8 cellular contexts compared by ENCODE assay signal in the genomic region with DNA sequence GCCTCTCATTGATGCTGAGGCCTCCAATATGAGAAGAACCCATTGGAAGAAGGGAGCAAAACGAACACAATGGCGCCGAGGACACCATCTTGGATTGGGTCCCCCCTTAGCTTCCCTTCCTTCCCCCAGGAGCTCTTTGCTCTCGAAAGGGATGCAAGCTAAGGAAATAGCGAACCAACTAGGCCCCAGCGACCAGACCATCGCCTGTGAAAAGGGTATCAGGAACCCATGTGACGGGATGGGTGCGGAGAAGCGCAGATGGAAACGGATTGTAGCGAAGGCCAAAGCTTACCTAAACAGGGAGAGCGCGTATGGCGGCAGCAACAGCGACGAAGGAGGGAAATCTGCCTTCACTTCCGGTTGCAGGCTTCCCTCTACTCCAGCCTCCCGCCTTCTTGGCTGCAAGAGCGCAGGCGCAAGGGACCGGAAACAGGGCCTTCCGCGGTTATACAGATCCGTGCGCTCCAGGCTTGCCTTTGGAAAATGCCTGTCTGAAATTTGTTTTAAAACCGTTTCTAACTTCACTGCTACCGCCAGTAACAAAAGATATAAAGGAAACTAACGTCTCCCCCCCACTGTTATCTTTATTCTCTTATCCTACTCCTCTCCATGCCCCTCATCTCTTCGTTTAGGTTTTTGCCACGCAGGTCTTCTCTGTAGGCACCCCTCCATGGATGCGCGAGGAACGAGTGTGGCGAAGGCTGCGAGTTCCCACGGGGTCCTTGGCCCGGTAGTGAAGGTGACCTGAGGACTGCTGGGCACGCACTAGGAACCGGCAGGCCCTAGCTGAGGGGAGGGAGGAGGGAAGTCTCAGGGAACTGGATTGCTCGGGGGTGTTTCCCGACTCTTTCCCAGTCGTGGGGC. TPM values are rescaled to one million over a fixed set of nuclear protein-coding genes. Genes with fewer than 3 reads are reported as not detected.
DNase-seq lines count a peak whose midpoint lies in the region; ATAC-seq and TF ChIP-seq lines count a peak whose summit lies in the region.

A gene (minus strand): TSS at position 346 of the 864 bp plus-strand sequence. CDS start 1,471 bp downstream, outside the sequence.

- CTCF ChIA-PET in BJ (lab: Yijun Ruan, JAX): interaction anchor here (0.7 to 17.0 kb wide), 9 partner anchors 9 to 135 kb away, joined by 3 to 433 read pairs (median 4); a partner anchor contains a TSS

- DNase-seq in BJ (ENCODE audit: low read depth): peak; percentile 85
- peak; percentile 99 for DNase-seq in NCI-H69 (lab: John Stamatoyannopoulos, UW)
- peak; percentile 91 for DNase-seq in activated CD4-positive, alpha-beta T cell treated with anti-CD3 and anti-CD28 coated beads, Interleukin-2, amount 50 U/mL, for 1 hour
- DNase-seq in cortex of kidney (lab: John Stamatoyannopoulos, UW): peak; percentile 38
- DNase-seq in left lobe of liver (ENCODE audit: low spot score): peak; percentile 96
- DNase-seq in stimulated activated CD4-positive, alpha-beta T cell treated with anti-CD3 and anti-CD28 coated beads, Interleukin-2, amount 100 ng/mL, for 24 hours: peak; percentile 92 to 94

- peak; percentile 72 for ATAC-seq in GM19328 (IDR thresholded peaks at IDR 0.05; ENCODE audit: unreplicated experiment)
- ATAC-seq in HG03520 (IDR thresholded peaks at IDR 0.05; ENCODE audit: unreplicated experiment): peak; percentile 52
- ATAC-seq in left lobe of liver: peak; percentile 82

- no peaks in the 10 kb centered on the region for H3K27me3 ChIP-seq in BJ (ENCODE audit: control insufficient read depth, insufficient read depth, low read length)

- no peak for TF ChIP-seq CTCF in BJ (IDR thresholded peaks at IDR 0.05; ENCODE audit: insufficient read depth, low read depth, low read length)

- peaks cover 13% of the 10 kb centered on the region for H3K36me3 ChIP-seq in BJ (ENCODE audit: control insufficient read depth, insufficient read depth, low read length)

- H3K4me3 ChIP-seq in BJ (ENCODE audit: low read depth, low read length): peak within 1 kb of the TSS; percentile 67

- POLR2A ChIA-PET in BJ (lab: Charles Lee): interaction anchor here (0.8 kb wide), 1 partner anchor 10 kb away, joined by 4 read pairs; no protein-coding TSS in a partner anchor

RNA-seq across cellular contexts. Expression of the gene that starts here (rescaled TPM):
- polyA plus RNA-seq in BJ (2011; rRNA removed): 412 and 584 TPM in 2 replicates
- 531 and 787 TPM in 2 replicates for polyA minus RNA-seq in BJ (2011; rRNA and poly(A)+ RNA removed)
- total RNA-seq in left lobe of liver: 126 TPM

Comparison
In these comparisons a context has a peak if more than half of its experiments do, and no peak if none do; other contexts are left out.
1. Peak in every context shown above with its lines: DNase-seq, ATAC-seq and H3K4me3 ChIP-seq.
2. DNase-seq: peak in every context shown above with its lines; median percentile 99 in NCI-H69; 96 in left lobe of liver; 93 in stimulated activated CD4-positive, alpha-beta T cell treated with anti-CD3 and anti-CD28 coated beads, Interleukin-2, amount 100 ng/mL, for 24 hours; 91 in activated CD4-positive, alpha-beta T cell treated with anti-CD3 and anti-CD28 coated beads, Interleukin-2, amount 50 U/mL, for 1 hour; 85 in BJ; 38 in cortex of kidney.